Comparison of ENCODE assay signal across 10 cellular contexts in genomic region chr6:112251170-112251945, GRCh38. TPM values are rescaled to one million over a fixed set of nuclear protein-coding genes. Genes with fewer than 3 reads are reported as not detected.
DNase-seq lines count a peak whose midpoint lies in the region; ATAC-seq, FAIRE-seq and TF ChIP-seq lines count a peak whose summit lies in the region.
"Had no signal": no experiment of that assay in that cellular context is flagged by ENCODE, and none has a peak within 500 bp of the region (broad histone marks: within the 10 kb centered on the region; RNA-seq: fewer than 3 reads in every experiment).

No MANE protein-coding gene starts in this region.

- peaks cover 29% of the 10 kb centered on the region for H3K36me3 ChIP-seq in adipocyte (ENCODE audit: control insufficient read depth, insufficient read depth, low read length, severe bottlenecking)
- H3K36me3 ChIP-seq in parathyroid adenoma (ENCODE audit: control insufficient read depth, insufficient read depth, low read length) = no peaks in the 10 kb centered on the region

- TF ChIP-seq CTCF in AG04450 (IDR thresholded peaks at IDR 0.05; ENCODE audit: low read depth, low read length) (no peak), parathyroid adenoma (IDR thresholded peaks at IDR 0.05) (no peak)

- CTCF ChIA-PET in AG04450 (lab: Charles Lee) = no interaction called here

- FAIRE-seq in GM19239 (lab: Jason Lieb, UNC) = no peak

- POLR2A ChIA-PET in AG04450 (lab: Yijun Ruan, JAX) = interaction anchor here (1.6 kb wide), 1 partner anchor 34 kb away, joined by 3 read pairs; no protein-coding TSS in a partner anchor

- intact Hi-C loops in Right ventricle myocardium superior (cut with DNase I) = loop anchor here (10.0 kb wide), 1 partner anchor 47 kb away; no protein-coding TSS in a partner anchor

- no peaks in the 10 kb centered on the region for H3K79me2 ChIP-seq in parathyroid adenoma

- H3K4me2 ChIP-seq in parathyroid adenoma (ENCODE audit: low read length) = peak overlapping the region; percentile 32

- peaks cover 52% of the 10 kb centered on the region for H3K4me1 ChIP-seq in adipocyte (ENCODE audit: control insufficient read depth, insufficient read depth, low read length)
- no peaks in the 10 kb centered on the region for H3K4me1 ChIP-seq in parathyroid adenoma

- peak; percentile 49 for ATAC-seq in Right ventricle myocardium superior (ENCODE audit: poor library complexity)
- ATAC-seq in HG03175 (IDR thresholded peaks at IDR 0.05; ENCODE audit: unreplicated experiment) = no peak

- no peak overlapping the region for H3K27ac ChIP-seq in AG04450 (ENCODE audit: low read depth, low read length)
- no peak overlapping the region for H3K27ac ChIP-seq in parathyroid adenoma

- H3K9me3 ChIP-seq in AG04450 (ENCODE audit: control insufficient read depth, insufficient read depth, low read length) (peaks cover 3% of the 10 kb centered on the region; the same call in 1 of the 2 replicates), adipocyte (ENCODE audit: control insufficient read depth, low read length) (no peaks in the 10 kb centered on the region), parathyroid adenoma (ENCODE audit: control insufficient read depth, low read length) (no peaks in the 10 kb centered on the region)

- DNase-seq in AG04450 (ENCODE audit: low read depth, low spot score) (no peak), adipocyte (ENCODE audit: low read depth) (peak; percentile 44), Right ventricle myocardium superior (peak; percentile 61), cerebellar nuclear complex (lab: John Stamatoyannopoulos, UW) (no peak), NCI-H2081 treated with DMSO at 0.1 percent for 48 hours (lab: John Stamatoyannopoulos, UW) (no peak), GM19239 (ENCODE audit: insufficient read length, low spot score) (no peak)
- DNase-seq: activated CD4-positive, CD25-positive, alpha-beta regulatory T cell; head of caudate nucleus had no signal

- H3K27me3 ChIP-seq in AG04450 (ENCODE audit: control insufficient read depth, insufficient read depth, low read length) (no peaks in the 10 kb centered on the region), adipocyte (replicated peaks; ENCODE audit: control insufficient read depth, insufficient read depth, low read length) (no peaks in the 10 kb centered on the region), parathyroid adenoma (ENCODE audit: control insufficient read depth, insufficient read depth, low read length) (no peaks in the 10 kb centered on the region)

- H3K9ac ChIP-seq in adipocyte (ENCODE audit: low read length) = peak overlapping the region; percentile 96
- no peak overlapping the region for H3K9ac ChIP-seq in parathyroid adenoma

- H3K4me3 ChIP-seq in AG04450 (ENCODE audit: low read depth, low read length) = peak overlapping the region; percentile 90
- peak overlapping the region; percentile 95 for H3K4me3 ChIP-seq in adipocyte (ENCODE audit: low read length)
- H3K4me3 ChIP-seq in parathyroid adenoma (ENCODE audit: low read depth, low read length) = peak overlapping the region; percentile 30

- H2AFZ ChIP-seq in parathyroid adenoma = no peak overlapping the region

RNA-seq across cellular contexts. Expression of gene LAMA4, which starts 3.0 kb away (rescaled TPM):
- polyA plus RNA-seq in AG04450 (2011; rRNA removed) = 231 and 246 TPM in 2 replicates
- 415 and 507 TPM in 2 replicates for polyA minus RNA-seq in AG04450 (2011; rRNA and poly(A)+ RNA removed)
- 71.1 TPM for total RNA-seq in Right ventricle myocardium superior

Comparison
In these comparisons a context has a peak if more than half of its experiments do, and no peak if none do; other contexts are left out.
1. DNase-seq: peak in adipocyte (single experiment) and Right ventricle myocardium superior (single experiment); none in AG04450 (single experiment), cerebellar nuclear complex (0 of 2), NCI-H2081 treated with DMSO at 0.1 percent for 48 hours (single experiment) and GM19239 (single experiment).
2. H3K4me3 ChIP-seq: peak in every context shown above with its lines; median percentile 95 in adipocyte; 90 in AG04450; 30 in parathyroid adenoma.